Comparison of ENCODE assay signal across 13 cellular contexts in genomic region chr16:85492617-85492957, GRCh38.
DNase-seq lines count a peak whose midpoint lies in the region; ATAC-seq and TF ChIP-seq lines count a peak whose summit lies in the region.
"Had no signal": no experiment of that assay in that cellular context is flagged by ENCODE, and none has a peak within 500 bp of the region (broad histone marks: within the 10 kb centered on the region; RNA-seq: fewer than 3 reads in every experiment).

No MANE protein-coding gene starts in this region.

- H3K9me3 Mint-ChIP-seq in MCF 10A (ENCODE audit: unreplicated experiment) = no peaks in the 10 kb centered on the region
- H3K9me3 Mint-ChIP-seq in mesothelial cell of epicardium = no peaks in the 10 kb centered on the region
- H3K9me3 Mint-ChIP-seq: naive B cell had no signal

- H3K27ac ChIP-seq in mammary epithelial cell (ENCODE audit: insufficient read depth, low read depth, low read length) (no peak overlapping the region), breast epithelium (peak overlapping the region; percentile 63 to 75), upper lobe of right lung (peak overlapping the region; percentile 66)

- TF ChIP-seq POLR2A in breast epithelium (IDR thresholded peaks at IDR 0.05) = no peak

- no peak overlapping the region for H3K4me2 ChIP-seq in mammary epithelial cell (ENCODE audit: insufficient read depth, low read depth, low read length)
- H3K4me2 ChIP-seq: SK-N-SH had no signal

- no TSS peak for BruUV-seq in MCF 10A (replicated peaks; lab: Mats Ljungman, UMichigan)
- BruUV-seq in mammary epithelial cell (replicated peaks; lab: Mats Ljungman, UMichigan) = no TSS peak

- POLR2A ChIA-PET in MCF 10A (lab: Yijun Ruan, JAX) = interaction anchor here (0.6 to 1.4 kb wide), 6 partner anchors 22 to 206 kb away, joined by 3 read pairs; partner anchors contain the start of gene GSE1

- CTCF ChIA-PET in MCF 10A (lab: Yijun Ruan, JAX) = interaction anchor here (0.6 to 1.3 kb wide), 2 partner anchors 117 to 217 kb away, joined by 4 to 6 read pairs; no protein-coding TSS in a partner anchor
- CTCF ChIA-PET in mammary epithelial cell (lab: Charles Lee; ENCODE audit: low non-redundant PET) = no interaction called here

- H3K4me3 ChIP-seq in mammary epithelial cell (replicated peaks in 1 of 3; ENCODE audit: insufficient read depth in 1 of 3, low read depth in 2 of 3, low read length in 3 of 3) (no peak overlapping the region), breast epithelium (no peak overlapping the region), upper lobe of right lung (no peak overlapping the region)

- H3K36me3 Mint-ChIP-seq in MCF 10A (ENCODE audit: insufficient read depth, unreplicated experiment) (peaks cover 5% of the 10 kb centered on the region), mesothelial cell of epicardium (no peaks in the 10 kb centered on the region)
- H3K36me3 Mint-ChIP-seq: naive B cell had no signal

- no peaks in the 10 kb centered on the region for H3K9me3 ChIP-seq in mammary epithelial cell (replicated peaks; ENCODE audit: insufficient read depth, low read length)
- no peaks in the 10 kb centered on the region for H3K9me3 ChIP-seq in breast epithelium
- H3K9me3 ChIP-seq in upper lobe of right lung = no peaks in the 10 kb centered on the region
- H3K9me3 ChIP-seq: SK-N-SH had no signal

- 73% methylated on average over 4 of the region's 6 CpGs for WGBS in mammary epithelial cell (ENCODE audit: low coverage, missing lambda C conversion rate)

- ATAC-seq in upper lobe of right lung = no peak

- no peaks in the 10 kb centered on the region for H4K20me1 ChIP-seq in mammary epithelial cell (ENCODE audit: insufficient read depth, low read length)

- H3K4me3 Mint-ChIP-seq in MCF 10A (ENCODE audit: unreplicated experiment) = no peak overlapping the region
- H3K4me3 Mint-ChIP-seq in mesothelial cell of epicardium = no peak overlapping the region
- H3K4me3 Mint-ChIP-seq: naive B cell had no signal

- H3K79me2 ChIP-seq in mammary epithelial cell (ENCODE audit: insufficient read depth, low read length) = no peaks in the 10 kb centered on the region

- H3K27me3 Mint-ChIP-seq in MCF 10A (ENCODE audit: insufficient read depth, unreplicated experiment) (no peaks in the 10 kb centered on the region), mesothelial cell of epicardium (ENCODE audit: low read depth) (no peaks in the 10 kb centered on the region)

- DNase-seq in MCF 10A (ENCODE audit: unreplicated experiment) (peak; percentile 28), mammary epithelial cell (no peak), breast epithelium (ENCODE audit: low spot score in 2 of 2) (no peak), mesothelial cell of epicardium (ENCODE audit: low spot score in 2 of 2, unreplicated experiment in 2 of 2) (no peak), upper lobe of right lung (no peak), CD1c-positive myeloid dendritic cell (ENCODE audit: extremely low spot score) (no peak), DMS 273 (lab: John Stamatoyannopoulos, UW; ENCODE audit: unreplicated experiment) (no peak), ureter (ENCODE audit: low spot score) (no peak)
- DNase-seq: kidney glomerular epithelial cell; MM.1S; naive B cell; SK-N-SH; stimulated activated CD4-positive, alpha-beta T cell treated with anti-CD3 and anti-CD28 coated beads, Interleukin-4, amount 100 ng/mL, for 24 hours had no signal

- dilution Hi-C loops in mammary epithelial cell (cut with HindIII; ENCODE audit: low sequenced_read_pairs) = no loop called here

- H3K4me1 Mint-ChIP-seq in MCF 10A (ENCODE audit: insufficient read depth, unreplicated experiment) = peaks cover 10% of the 10 kb centered on the region
- H3K4me1 Mint-ChIP-seq in mesothelial cell of epicardium = peaks cover 27% of the 10 kb centered on the region

- H2AFZ ChIP-seq in mammary epithelial cell (ENCODE audit: low read depth, low read length) = no peak overlapping the region

- no peaks in the 10 kb centered on the region for H3K36me3 ChIP-seq in mammary epithelial cell (ENCODE audit: insufficient read depth, low read length)
- no peaks in the 10 kb centered on the region for H3K36me3 ChIP-seq in breast epithelium
- no peaks in the 10 kb centered on the region for H3K36me3 ChIP-seq in upper lobe of right lung

- TF ChIP-seq CTCF in MCF 10A (IDR thresholded peaks at IDR 0.05; ENCODE audit: unreplicated experiment) = no peak
- TF ChIP-seq CTCF in mammary epithelial cell (conservative IDR thresholded peaks at IDR 0.05 in 1 of 2, IDR thresholded peaks at IDR 0.05 in 1 of 2; ENCODE audit: extremely low read depth in 1 of 2, insufficient read depth in 1 of 2, low read depth in 1 of 2, low read length in 2 of 2) = no peak
- no peak for TF ChIP-seq CTCF in breast epithelium (IDR thresholded peaks at IDR 0.05)
- TF ChIP-seq CTCF in mesothelial cell of epicardium (IDR thresholded peaks at IDR 0.05; ENCODE audit: unreplicated experiment) = no peak
- TF ChIP-seq CTCF in upper lobe of right lung (IDR thresholded peaks at IDR 0.05) = no peak

- no peak overlapping the region for H3K9ac ChIP-seq in mammary epithelial cell (ENCODE audit: insufficient read depth, low read length)
- H3K9ac ChIP-seq: SK-N-SH had no signal

- intact Hi-C loops in MCF 10A (cut with micrococcal nuclease) = no loop called here
- intact Hi-C loops in mammary epithelial cell (cut with micrococcal nuclease) = no loop called here
- intact Hi-C loops in breast epithelium (cut with DNase I; ENCODE audit: low total_unique reads) = no loop called here
- intact Hi-C loops in upper lobe of right lung (cut with DNase I) = no loop called here

- in situ Hi-C loops in mammary epithelial cell (cut with MboI; ENCODE audit: low sequenced_read_pairs in 2 of 2) = no loop called here

- H3K27me3 ChIP-seq in mammary epithelial cell (ENCODE audit: insufficient read depth, low read length) = no peaks in the 10 kb centered on the region
- no peaks in the 10 kb centered on the region for H3K27me3 ChIP-seq in breast epithelium
- H3K27me3 ChIP-seq in upper lobe of right lung = no peaks in the 10 kb centered on the region

- H3K4me1 ChIP-seq in mammary epithelial cell (ENCODE audit: insufficient read depth, low read length) (peaks cover 10% of the 10 kb centered on the region), breast epithelium (peaks cover 0 to 19% of the 10 kb centered on the region in 2 donors), upper lobe of right lung (peaks cover 22% of the 10 kb centered on the region)

- H3K27ac Mint-ChIP-seq in MCF 10A (ENCODE audit: low read depth, unreplicated experiment) (no peak overlapping the region), mesothelial cell of epicardium (peak overlapping the region; percentile 57)
